Comparison of ENCODE assay signal across 23 cellular contexts in genomic region chr11:94398101-94398500, GRCh38. TPM values are rescaled to one million over a fixed set of nuclear protein-coding genes. Genes with fewer than 3 reads are reported as not detected.
DNase-seq lines count a peak whose midpoint lies in the region; ATAC-seq and TF ChIP-seq lines count a peak whose summit lies in the region.
"Had no signal": no experiment of that assay in that cellular context is flagged by ENCODE, and none has a peak within 500 bp of the region (broad histone marks: within the 10 kb centered on the region; RNA-seq: fewer than 3 reads in every experiment).

No MANE protein-coding gene starts in this region.

- TF ChIP-seq CTCF in endothelial cell (IDR thresholded peaks at IDR 0.05; ENCODE audit: unreplicated experiment) (no peak), osteoblast (IDR thresholded peaks at IDR 0.05; ENCODE audit: extremely low read depth, low read depth, low read length) (no peak)

- ATAC-seq in GM18861 (IDR thresholded peaks at IDR 0.05; ENCODE audit: unreplicated experiment), result no peak

- no peak overlapping the region for H3K27ac ChIP-seq in osteoblast (ENCODE audit: low read depth, low read length)
- H3K27ac ChIP-seq: BLaER1 had no signal

- DNase-seq in G401 (ENCODE audit: low spot score), result peak; percentile 76
- peak; percentile 67 for DNase-seq in cerebellar cortex (ENCODE audit: low spot score)
- DNase-seq in endothelial cell (ENCODE audit: low spot score), result no peak
- peak; percentile 43 for DNase-seq in osteoblast (ENCODE audit: insufficient read length, low spot score, missing footprints)
- DNase-seq in SHP77 treated with DMSO at 0.1 percent for 48 hours (lab: John Stamatoyannopoulos, UW), result no peak
- no peak for DNase-seq in NCI-H2029 (lab: John Stamatoyannopoulos, UW)
- DNase-seq: 8988T; ACHN; BE2C; CD4-positive, alpha-beta memory T cell; CD4-positive, CD25-positive, alpha-beta regulatory T cell; CD8-positive, alpha-beta memory T cell; COR-L47; DMS 273 treated with DMSO at 0.1 percent for 48 hours; DMS153; DMS53; DMS79; DND-41; EL; GF-D8 had no signal

- H4K20me1 ChIP-seq in osteoblast (ENCODE audit: insufficient read depth, low read length), result no peaks in the 10 kb centered on the region
- H4K20me1 ChIP-seq: BLaER1 had no signal

- H3K4me2 ChIP-seq in osteoblast (ENCODE audit: insufficient read depth, low read length), result no peak overlapping the region
- H3K4me2 ChIP-seq: BLaER1 had no signal

- no peaks in the 10 kb centered on the region for H3K9me3 Mint-ChIP-seq in endothelial cell (ENCODE audit: unreplicated experiment)

- H3K4me1 Mint-ChIP-seq in endothelial cell (ENCODE audit: unreplicated experiment), result peaks cover 18% of the 10 kb centered on the region

- peaks cover 18% of the 10 kb centered on the region for H3K27me3 Mint-ChIP-seq in endothelial cell (ENCODE audit: unreplicated experiment)

- H3K36me3 Mint-ChIP-seq in endothelial cell (ENCODE audit: low read depth, unreplicated experiment), result peaks cover 7% of the 10 kb centered on the region

- peak overlapping the region; percentile 49 for H3K4me3 Mint-ChIP-seq in endothelial cell (ENCODE audit: unreplicated experiment)
- H3K4me3 Mint-ChIP-seq: CD4-positive, alpha-beta memory T cell; CD4-positive, CD25-positive, alpha-beta regulatory T cell; CD8-positive, alpha-beta memory T cell had no signal

- H3K4me3 ChIP-seq in osteoblast (ENCODE audit: insufficient read depth, low read length), result no peak overlapping the region
- H3K4me3 ChIP-seq: BLaER1 had no signal

- no peaks in the 10 kb centered on the region for H3K79me2 ChIP-seq in osteoblast (ENCODE audit: insufficient read depth, low read length)

- H3K9me3 ChIP-seq in osteoblast (ENCODE audit: low read depth, low read length), result no peaks in the 10 kb centered on the region
- H3K9me3 ChIP-seq: BE2C had no signal

- no peak overlapping the region for H3K27ac Mint-ChIP-seq in endothelial cell (ENCODE audit: unreplicated experiment)
- H3K27ac Mint-ChIP-seq: CD4-positive, alpha-beta memory T cell; CD4-positive, CD25-positive, alpha-beta regulatory T cell; CD8-positive, alpha-beta memory T cell had no signal

- no peaks in the 10 kb centered on the region for H3K36me3 ChIP-seq in osteoblast (ENCODE audit: insufficient read depth, low read length)
- H3K36me3 ChIP-seq: BE2C, BLaER1 had no signal

- no peak overlapping the region for H2AFZ ChIP-seq in osteoblast (ENCODE audit: low read length)

- H3K4me1 ChIP-seq in osteoblast (ENCODE audit: insufficient read depth, low read length), result peaks cover 3% of the 10 kb centered on the region
- H3K4me1 ChIP-seq: BE2C, BLaER1 had no signal

- peaks cover 44% of the 10 kb centered on the region for H3K27me3 ChIP-seq in osteoblast (ENCODE audit: insufficient read depth, low read length)

- in situ Hi-C loops in G401 (cut with HindIII; ENCODE audit: low sequenced_read_pairs), result no loop called here

RNA-seq across cellular contexts. Expression of gene GPR83, which starts 3.1 kb away (rescaled TPM):
- not detected in 2 replicates for total RNA-seq in G401 (2014; rRNA removed; shearing (Covaris generic))
- total RNA-seq in endothelial cell (ENCODE audit: unreplicated experiment) (0.31 TPM), osteoblast (not detected in 2 replicates)
- total RNA-seq: Daoy had no signal

Comparison
In these comparisons a context has a peak if more than half of its experiments do, and no peak if none do; other contexts are left out.
1. DNase-seq: peak in G401 (single experiment), cerebellar cortex (single experiment) and osteoblast (single experiment); none in endothelial cell (single experiment), SHP77 treated with DMSO at 0.1 percent for 48 hours (single experiment) and NCI-H2029 (single experiment).